ENCODE assay signal across 6 cellular contexts in genomic region chr7:24029068-24029467, GRCh38.
"Had no signal": no experiment of that assay in that cellular context is flagged by ENCODE, and none has a peak within 500 bp of the region (broad histone marks: within the 10 kb centered on the region; RNA-seq: fewer than 3 reads in every experiment).

No MANE protein-coding gene starts in this region.

- H3K4me2 ChIP-seq: GM23338 had no signal

- DNase-seq: H9, HCEC 1CT, KBM-7 had no signal

- FAIRE-seq: H54, HTR-8/SVneo had no signal

- H3K4me3 ChIP-seq: GM23338 had no signal

- H3K27ac Mint-ChIP-seq: GM23338, H9 had no signal

- H2AFZ ChIP-seq: GM23338 had no signal

- H3K4me3 Mint-ChIP-seq: GM23338, H9 had no signal

- ATAC-seq: GM23338 had no signal

- H3K9me3 Mint-ChIP-seq: GM23338, H9 had no signal
